1 cellular context compared by ENCODE assay signal in the genomic region with DNA sequence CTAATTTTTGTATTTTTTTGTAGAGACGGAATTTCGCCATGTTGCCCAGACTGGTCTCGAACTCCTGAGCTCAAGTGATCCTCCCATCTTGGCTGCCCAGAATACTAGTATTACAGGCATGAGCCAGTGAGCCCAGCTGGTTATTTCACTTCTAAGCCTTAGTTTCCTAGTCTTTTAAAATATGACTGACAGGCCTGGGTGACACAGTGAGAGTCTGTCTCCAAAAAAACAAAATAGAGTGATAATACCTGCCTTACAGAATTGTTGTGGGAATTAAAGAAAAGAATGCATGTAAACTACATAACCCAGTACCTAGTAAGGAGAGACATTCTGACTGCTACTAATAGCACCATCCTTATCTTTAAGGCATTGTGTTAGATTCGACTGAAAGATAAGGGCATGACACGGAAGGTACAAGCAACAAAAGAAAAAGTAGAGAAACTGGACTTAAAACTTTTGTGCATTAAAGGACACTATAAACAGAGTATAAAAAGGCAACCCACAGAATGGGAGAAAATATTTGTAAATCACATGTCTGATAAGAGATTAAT.
TF ChIP-seq lines count a peak whose summit lies in the region.

No MANE protein-coding gene starts in this region.

TF ChIP-seq in IMR-90, 13 proteins besides CTCF, POLR2A, EP300 and RAD21 (continued from another document):
- TF ChIP-seq, protein P1, sequence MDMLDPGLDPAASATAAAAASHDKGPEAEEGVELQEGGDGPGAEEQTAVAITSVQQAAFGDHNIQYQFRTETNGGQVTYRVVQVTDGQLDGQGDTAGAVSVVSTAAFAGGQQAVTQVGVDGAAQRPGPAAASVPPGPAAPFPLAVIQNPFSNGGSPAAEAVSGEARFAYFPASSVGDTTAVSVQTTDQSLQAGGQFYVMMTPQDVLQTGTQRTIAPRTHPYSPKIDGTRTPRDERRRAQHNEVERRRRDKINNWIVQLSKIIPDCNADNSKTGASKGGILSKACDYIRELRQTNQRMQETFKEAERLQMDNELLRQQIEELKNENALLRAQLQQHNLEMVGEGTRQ (IDR thresholded peaks at IDR 0.05; ENCODE audit: low read depth, low read length) = no peak
- TF ChIP-seq MAFK (IDR thresholded peaks at IDR 0.05; ENCODE audit: low read depth, low read length) = no peak
- TF ChIP-seq MAZ (IDR thresholded peaks at IDR 0.05; ENCODE audit: borderline replicate concordance, low read depth, low read length) = no peak
- TF ChIP-seq FOS (IDR thresholded peaks at IDR 0.05; ENCODE audit: low read depth, low read length) = no peak
- TF ChIP-seq CHD1 (IDR thresholded peaks at IDR 0.05; ENCODE audit: low read depth, low read length) = no peak
- no peak for TF ChIP-seq RFX5 (IDR thresholded peaks at IDR 0.05; ENCODE audit: low read depth, low read length)
- no peak for TF ChIP-seq MXI1 (IDR thresholded peaks at IDR 0.05; ENCODE audit: borderline replicate concordance, low read depth, low read length)
- no peak for TF ChIP-seq CEBPB (IDR thresholded peaks at IDR 0.05; ENCODE audit: low read depth, low read length)
- TF ChIP-seq, protein P2, sequence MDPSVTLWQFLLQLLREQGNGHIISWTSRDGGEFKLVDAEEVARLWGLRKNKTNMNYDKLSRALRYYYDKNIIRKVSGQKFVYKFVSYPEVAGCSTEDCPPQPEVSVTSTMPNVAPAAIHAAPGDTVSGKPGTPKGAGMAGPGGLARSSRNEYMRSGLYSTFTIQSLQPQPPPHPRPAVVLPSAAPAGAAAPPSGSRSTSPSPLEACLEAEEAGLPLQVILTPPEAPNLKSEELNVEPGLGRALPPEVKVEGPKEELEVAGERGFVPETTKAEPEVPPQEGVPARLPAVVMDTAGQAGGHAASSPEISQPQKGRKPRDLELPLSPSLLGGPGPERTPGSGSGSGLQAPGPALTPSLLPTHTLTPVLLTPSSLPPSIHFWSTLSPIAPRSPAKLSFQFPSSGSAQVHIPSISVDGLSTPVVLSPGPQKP (IDR thresholded peaks at IDR 0.05; ENCODE audit: borderline replicate concordance, low read depth, low read length) = no peak
- no peak for TF ChIP-seq RCOR1 (IDR thresholded peaks at IDR 0.05; ENCODE audit: insufficient replicate concordance, low read length)
- TF ChIP-seq BHLHE40 (IDR thresholded peaks at IDR 0.05; ENCODE audit: low read depth, low read length) = no peak
- TF ChIP-seq SMC3 (IDR thresholded peaks at IDR 0.05; ENCODE audit: low read depth, low read length) = no peak
